Comparison of ENCODE assay signal across 28 cellular contexts in the genomic region with DNA sequence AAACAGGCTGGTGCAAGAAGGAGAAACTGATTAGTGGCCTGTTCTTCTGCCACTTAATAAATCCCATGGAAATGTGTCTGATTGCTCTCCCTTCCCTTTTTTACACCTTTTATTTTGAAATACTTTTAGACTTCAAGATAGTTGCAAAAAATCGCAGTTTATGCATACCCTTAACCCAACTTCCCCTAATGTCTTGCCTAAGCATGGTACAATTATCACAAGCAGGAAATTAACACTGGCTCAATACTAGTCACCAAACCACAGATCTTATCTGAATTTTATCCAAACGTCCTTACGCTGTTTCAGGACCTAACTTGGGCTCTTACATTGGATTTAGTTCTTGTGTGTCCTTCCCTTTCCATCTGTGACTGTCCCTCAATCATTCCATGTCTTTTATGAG.
"Had no signal": no experiment of that assay in that cellular context is flagged by ENCODE, and none has a peak within 500 bp of the region (broad histone marks: within the 10 kb centered on the region; RNA-seq: fewer than 3 reads in every experiment).

No MANE protein-coding gene starts in this region.

- H3K27me3 ChIP-seq: adrenal gland, body of pancreas, colonic mucosa, gastrocnemius medialis, hepatocyte, right lobe of liver, uterus had no signal

- H3K4me3 ChIP-seq: adrenal gland, body of pancreas, colonic mucosa, dorsolateral prefrontal cortex, gastrocnemius medialis, hepatocyte, left ventricle myocardium inferior, lung, right lobe of liver, thoracic aorta, uterus had no signal

- ATAC-seq: body of pancreas; effector memory CD8-positive, alpha-beta T cell; gastrocnemius medialis; natural killer cell; right lobe of liver; stimulated activated naive CD8-positive, alpha-beta T cell treated with anti-CD3 and anti-CD28 coated beads, Interleukin-15, Interleukin-2, amounts not matched to agents 100 U/mL and 50 U/mL, for 24 hours had no signal

- DNase-seq: activated CD4-positive, alpha-beta T cell treated with anti-CD3 and anti-CD28 coated beads for 48 hours; activated CD4-positive, alpha-beta T cell treated with anti-CD3 and anti-CD28 coated beads, Interleukin-2, amount 50 U/mL, for 48 hours; activated CD8-positive, alpha-beta memory T cell treated with anti-CD3 and anti-CD28 coated beads for 24 hours; activated effector memory CD4-positive, alpha-beta T cell treated with Interleukin-2 at 50 U/mL for 16 hours; activated naive CD4-positive, alpha-beta T cell treated with anti-CD3 and anti-CD28 coated beads for 36 hours; activated naive CD8-positive, alpha-beta T cell treated with anti-CD3 and anti-CD28 coated beads for 36 hours; adrenal gland; aorta; body of pancreas; colonic mucosa; dorsolateral prefrontal cortex; effector memory CD8-positive, alpha-beta T cell; erythroblast; gastrocnemius medialis; glutamatergic neuron; islet precursor cell; left ventricle myocardium inferior; mesendoderm; natural killer cell; right lobe of liver; stimulated activated CD4-positive, alpha-beta T cell treated with anti-CD3 and anti-CD28 coated beads, Interleukin-4, amount 100 ng/mL, for 1 hour; stimulated activated naive CD8-positive, alpha-beta T cell treated with anti-CD3 and anti-CD28 coated beads, Interleukin-15, Interleukin-2, amounts not matched to agents 100 U/mL and 50 U/mL, for 24 hours; trophoblast cell; uterus had no signal

- H3K27ac ChIP-seq: adrenal gland, body of pancreas, colonic mucosa, dorsolateral prefrontal cortex, gastrocnemius medialis, hepatocyte, left ventricle myocardium inferior, right lobe of liver, thoracic aorta, uterus, VCaP had no signal
